2 cellular contexts compared by ENCODE assay signal in the genomic region with DNA sequence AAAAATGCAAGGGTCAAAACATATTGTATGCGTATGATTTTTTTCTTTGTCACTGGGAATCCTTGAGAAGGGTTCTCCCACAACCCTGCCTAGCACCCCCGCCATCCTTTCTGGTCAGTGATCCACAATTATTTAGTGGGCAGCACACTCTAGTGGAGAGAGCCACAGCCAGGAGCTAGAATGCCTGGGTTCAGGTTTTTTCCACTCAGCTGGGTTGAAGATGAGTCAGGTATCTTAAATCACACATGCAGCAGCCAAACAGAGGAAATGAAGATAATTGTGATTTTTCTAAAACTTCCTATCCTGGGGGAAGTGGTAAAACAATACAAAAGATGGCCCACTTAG.
TF ChIP-seq lines count a peak whose summit lies in the region.

No MANE protein-coding gene starts in this region.

TF ChIP-seq in SK-N-SH, 30 proteins besides CTCF, POLR2A, EP300 and RAD21 (continued from another document):
- no peak for TF ChIP-seq TCF12 (IDR thresholded peaks at IDR 0.05)
- TF ChIP-seq, protein P1, sequence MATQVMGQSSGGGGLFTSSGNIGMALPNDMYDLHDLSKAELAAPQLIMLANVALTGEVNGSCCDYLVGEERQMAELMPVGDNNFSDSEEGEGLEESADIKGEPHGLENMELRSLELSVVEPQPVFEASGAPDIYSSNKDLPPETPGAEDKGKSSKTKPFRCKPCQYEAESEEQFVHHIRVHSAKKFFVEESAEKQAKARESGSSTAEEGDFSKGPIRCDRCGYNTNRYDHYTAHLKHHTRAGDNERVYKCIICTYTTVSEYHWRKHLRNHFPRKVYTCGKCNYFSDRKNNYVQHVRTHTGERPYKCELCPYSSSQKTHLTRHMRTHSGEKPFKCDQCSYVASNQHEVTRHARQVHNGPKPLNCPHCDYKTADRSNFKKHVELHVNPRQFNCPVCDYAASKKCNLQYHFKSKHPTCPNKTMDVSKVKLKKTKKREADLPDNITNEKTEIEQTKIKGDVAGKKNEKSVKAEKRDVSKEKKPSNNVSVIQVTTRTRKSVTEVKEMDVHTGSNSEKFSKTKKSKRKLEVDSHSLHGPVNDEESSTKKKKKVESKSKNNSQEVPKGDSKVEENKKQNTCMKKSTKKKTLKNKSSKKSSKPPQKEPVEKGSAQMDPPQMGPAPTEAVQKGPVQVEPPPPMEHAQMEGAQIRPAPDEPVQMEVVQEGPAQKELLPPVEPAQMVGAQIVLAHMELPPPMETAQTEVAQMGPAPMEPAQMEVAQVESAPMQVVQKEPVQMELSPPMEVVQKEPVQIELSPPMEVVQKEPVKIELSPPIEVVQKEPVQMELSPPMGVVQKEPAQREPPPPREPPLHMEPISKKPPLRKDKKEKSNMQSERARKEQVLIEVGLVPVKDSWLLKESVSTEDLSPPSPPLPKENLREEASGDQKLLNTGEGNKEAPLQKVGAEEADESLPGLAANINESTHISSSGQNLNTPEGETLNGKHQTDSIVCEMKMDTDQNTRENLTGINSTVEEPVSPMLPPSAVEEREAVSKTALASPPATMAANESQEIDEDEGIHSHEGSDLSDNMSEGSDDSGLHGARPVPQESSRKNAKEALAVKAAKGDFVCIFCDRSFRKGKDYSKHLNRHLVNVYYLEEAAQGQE (IDR thresholded peaks at IDR 0.05; ENCODE audit: low read depth, low read length), result no peak
- TF ChIP-seq SMC3 (IDR thresholded peaks at IDR 0.05; ENCODE audit: low read depth, low read length), result peak; percentile 56; the same call in 1 of the 2 replicates
TF ChIP-seq in SK-N-SH: peak in this region for 1.

TF ChIP-seq in SK-N-SH treated with all-trans-retinoic acid at 6 μM for 48 hours, 23 proteins besides CTCF, POLR2A, EP300 and RAD21 (continued from another document):
- TF ChIP-seq RARB (CRISPR knock-in tag; IDR thresholded peaks at IDR 0.05) (no peak), ISL1 (CRISPR knock-in tag; IDR thresholded peaks at IDR 0.05) (no peak), PPARA (CRISPR knock-in tag; IDR thresholded peaks at IDR 0.05; ENCODE audit: borderline replicate concordance) (no peak), TOX (CRISPR knock-in tag; IDR thresholded peaks at IDR 0.05; ENCODE audit: borderline replicate concordance) (no peak), ZFP3 (CRISPR knock-in tag; IDR thresholded peaks at IDR 0.05) (no peak), ZFP30 (CRISPR knock-in tag; IDR thresholded peaks at IDR 0.05) (no peak), ZNF565 (CRISPR knock-in tag; conservative IDR thresholded peaks at IDR 0.05; ENCODE audit: low read depth) (no peak), GLIS3 (CRISPR knock-in tag; IDR thresholded peaks at IDR 0.05) (no peak), BACH2 (CRISPR knock-in tag; IDR thresholded peaks at IDR 0.05; ENCODE audit: borderline replicate concordance) (no peak), ARNTL (CRISPR knock-in tag; IDR thresholded peaks at IDR 0.05; ENCODE audit: borderline replicate concordance, low read depth) (no peak), SNAI2 (CRISPR knock-in tag; IDR thresholded peaks at IDR 0.05) (no peak)
- TF ChIP-seq, protein P2, sequence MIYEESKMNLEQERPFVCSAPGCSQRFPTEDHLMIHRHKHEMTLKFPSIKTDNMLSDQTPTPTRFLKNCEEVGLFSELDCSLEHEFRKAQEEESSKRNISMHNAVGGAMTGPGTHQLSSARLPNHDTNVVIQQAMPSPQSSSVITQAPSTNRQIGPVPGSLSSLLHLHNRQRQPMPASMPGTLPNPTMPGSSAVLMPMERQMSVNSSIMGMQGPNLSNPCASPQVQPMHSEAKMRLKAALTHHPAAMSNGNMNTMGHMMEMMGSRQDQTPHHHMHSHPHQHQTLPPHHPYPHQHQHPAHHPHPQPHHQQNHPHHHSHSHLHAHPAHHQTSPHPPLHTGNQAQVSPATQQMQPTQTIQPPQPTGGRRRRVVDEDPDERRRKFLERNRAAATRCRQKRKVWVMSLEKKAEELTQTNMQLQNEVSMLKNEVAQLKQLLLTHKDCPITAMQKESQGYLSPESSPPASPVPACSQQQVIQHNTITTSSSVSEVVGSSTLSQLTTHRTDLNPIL (CRISPR knock-in tag; IDR thresholded peaks at IDR 0.05; ENCODE audit: low read depth), result no peak
- TF ChIP-seq, protein P3, sequence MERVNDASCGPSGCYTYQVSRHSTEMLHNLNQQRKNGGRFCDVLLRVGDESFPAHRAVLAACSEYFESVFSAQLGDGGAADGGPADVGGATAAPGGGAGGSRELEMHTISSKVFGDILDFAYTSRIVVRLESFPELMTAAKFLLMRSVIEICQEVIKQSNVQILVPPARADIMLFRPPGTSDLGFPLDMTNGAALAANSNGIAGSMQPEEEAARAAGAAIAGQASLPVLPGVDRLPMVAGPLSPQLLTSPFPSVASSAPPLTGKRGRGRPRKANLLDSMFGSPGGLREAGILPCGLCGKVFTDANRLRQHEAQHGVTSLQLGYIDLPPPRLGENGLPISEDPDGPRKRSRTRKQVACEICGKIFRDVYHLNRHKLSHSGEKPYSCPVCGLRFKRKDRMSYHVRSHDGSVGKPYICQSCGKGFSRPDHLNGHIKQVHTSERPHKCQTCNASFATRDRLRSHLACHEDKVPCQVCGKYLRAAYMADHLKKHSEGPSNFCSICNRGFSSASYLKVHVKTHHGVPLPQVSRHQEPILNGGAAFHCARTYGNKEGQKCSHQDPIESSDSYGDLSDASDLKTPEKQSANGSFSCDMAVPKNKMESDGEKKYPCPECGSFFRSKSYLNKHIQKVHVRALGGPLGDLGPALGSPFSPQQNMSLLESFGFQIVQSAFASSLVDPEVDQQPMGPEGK (CRISPR knock-in tag; IDR thresholded peaks at IDR 0.05; ENCODE audit: borderline replicate concordance), result no peak
